Comparison of ENCODE assay signal across 26 cellular contexts in the genomic region with DNA sequence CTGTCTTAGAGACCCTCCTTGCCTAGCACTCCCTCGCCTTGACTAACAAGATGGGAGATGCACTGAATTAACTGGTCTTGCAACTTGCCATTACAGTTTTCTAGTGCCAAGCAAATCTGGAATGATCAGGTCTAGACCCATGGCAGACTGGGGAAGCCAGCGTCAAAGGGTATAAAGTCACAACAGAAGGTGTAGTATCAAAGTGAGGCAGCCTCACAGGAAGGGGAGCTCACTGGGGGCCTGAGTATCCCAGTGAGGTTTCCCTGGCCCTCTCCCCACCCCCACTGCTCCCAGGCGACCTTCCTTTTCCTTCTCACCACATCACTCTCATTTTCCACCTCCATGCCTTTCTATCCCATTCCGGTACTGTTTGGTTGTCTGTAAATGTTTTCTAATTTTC.
DNase-seq lines count a peak whose midpoint lies in the region; ATAC-seq, FAIRE-seq and TF ChIP-seq lines count a peak whose summit lies in the region.
"Had no signal": no experiment of that assay in that cellular context is flagged by ENCODE, and none has a peak within 500 bp of the region (broad histone marks: within the 10 kb centered on the region; RNA-seq: fewer than 3 reads in every experiment).

No MANE protein-coding gene starts in this region.

- peak overlapping the region; percentile 37 for H4K91ac ChIP-seq in mesenchymal stem cell (ENCODE audit: low read length)

- H2BK12ac ChIP-seq in mesenchymal stem cell (ENCODE audit: low read length in 2 of 2), result peak overlapping the region in 1 of 2 experiments; percentile 11

- no peak overlapping the region for H2AK5ac ChIP-seq in mesenchymal stem cell (ENCODE audit: low read length, severe bottlenecking)

- H2BK15ac ChIP-seq in mesenchymal stem cell (ENCODE audit: low read depth, poor library complexity, severe bottlenecking), result no peak overlapping the region

- no peak overlapping the region for H3K23ac ChIP-seq in mesenchymal stem cell (ENCODE audit: low read length in 2 of 2)

- no peak overlapping the region for H2BK5ac ChIP-seq in mesenchymal stem cell (ENCODE audit: low read depth, low read length, poor library complexity, severe bottlenecking)

- no peak overlapping the region for H3K9ac ChIP-seq in mesenchymal stem cell (ENCODE audit: low read length)
- H3K9ac ChIP-seq in stomach smooth muscle (ENCODE audit: low read length in 2 of 2), result no peak overlapping the region

- H3K27me3 ChIP-seq in RWPE2 (ENCODE audit: insufficient read depth, poor library complexity, severe bottlenecking) (no peaks in the 10 kb centered on the region), mesenchymal stem cell (ENCODE audit: control insufficient read depth in 1 of 2, insufficient read depth in 1 of 2, low read length in 2 of 2) (no peaks in the 10 kb centered on the region), stomach smooth muscle (ENCODE audit: control insufficient read depth in 1 of 2, insufficient read depth in 2 of 2, low read length in 2 of 2) (no peaks in the 10 kb centered on the region), small intestine (ENCODE audit: control insufficient read depth in 2 of 2, insufficient read depth in 2 of 2, low read length in 2 of 2) (no peaks in the 10 kb centered on the region)
- H3K27me3 ChIP-seq: upper lobe of right lung had no signal

- H3K27ac ChIP-seq in RWPE2 (ENCODE audit: poor library complexity, severe bottlenecking) (peak overlapping the region; percentile 76), mesenchymal stem cell (ENCODE audit: low read length, poor library complexity, severe bottlenecking) (no peak overlapping the region), stomach smooth muscle (ENCODE audit: low read length) (peak overlapping the region; percentile 78), small intestine (ENCODE audit: low read depth in 1 of 2, low read length in 1 of 2) (no peak overlapping the region)
- H3K27ac ChIP-seq: PC-9, upper lobe of right lung had no signal

- DNase-seq in H54 (ENCODE audit: insufficient read length, low spot score), result no peak
- no peak for DNase-seq in RWPE2 (ENCODE audit: low spot score)
- no peak for DNase-seq in mesenchymal stem cell
- DNase-seq in activated effector memory CD4-positive, alpha-beta T cell treated with anti-CD3 and anti-CD28 coated beads, Interleukin-2, amount 50 U/mL, for 16 hours, result no peak
- DNase-seq in small intestine, result no peak
- DNase-seq: activated B cell treated with CpG ODN at 0.5 μM for 24 hours; activated CD8-positive, alpha-beta memory T cell treated with anti-CD3 and anti-CD28 coated beads, Interleukin-2, amount 10 ng/mL, durations not matched to agents 7 days and 5 days; activated naive CD4-positive, alpha-beta T cell treated with Interleukin-2 at 50 U/mL for 16 hours; activated T-cell treated with anti-CD3 and anti-CD28 coated beads, Interleukin-2, amount 50 U/mL, for 48 hours; foreskin melanocyte; hippocampal formation; Kasumi-1; left cardiac atrium; NCI-H2171; NCI-H510A treated with DMSO at 0.1 percent for 48 hours; occipital lobe; PC-9; SHP77 treated with DMSO at 0.1 percent for 48 hours; SW 1271; T1000; upper lobe of right lung had no signal

- H4K8ac ChIP-seq in mesenchymal stem cell (ENCODE audit: low read length), result no peak overlapping the region

- no peak overlapping the region for H2BK120ac ChIP-seq in mesenchymal stem cell (ENCODE audit: low read depth, low read length)

- H3K4ac ChIP-seq in mesenchymal stem cell (ENCODE audit: low read depth in 1 of 2, low read length in 2 of 2), result no peak overlapping the region

- TF ChIP-seq POLR2A in H54 (IDR thresholded peaks at IDR 0.05; ENCODE audit: low read depth, low read length), result no peak

- WGBS in mesenchymal stem cell, result 52% methylated on average over 2 of the region's 4 CpGs
- WGBS in small intestine, 3 donors, result 82 to 98% (median 89%) methylated on average over 4 of the region's 4 CpGs

- no peak overlapping the region for H3K4me2 ChIP-seq in mesenchymal stem cell (ENCODE audit: low read length, poor library complexity, severe bottlenecking)
- H3K4me2 ChIP-seq: PC-9 had no signal

- H3K14ac ChIP-seq in mesenchymal stem cell (ENCODE audit: low read length in 2 of 2), result no peak overlapping the region

- no peak for TF ChIP-seq CTCF in RWPE2 (IDR thresholded peaks at IDR 0.05; ENCODE audit: poor library complexity, severe bottlenecking)

- no peak overlapping the region for H2AFZ ChIP-seq in mesenchymal stem cell (ENCODE audit: low read depth, low read length)
- H2AFZ ChIP-seq: PC-9 had no signal

- H3K4me3 ChIP-seq in RWPE2 (ENCODE audit: severe bottlenecking) (no peak overlapping the region), mesenchymal stem cell (ENCODE audit: insufficient read depth in 1 of 2, low read depth in 1 of 2, low read length in 2 of 2) (no peak overlapping the region), stomach smooth muscle (ENCODE audit: low read length in 2 of 2) (no peak overlapping the region), small intestine (ENCODE audit: low read depth in 1 of 2, low read length in 2 of 2) (no peak overlapping the region)
- H3K4me3 ChIP-seq: PC-9, upper lobe of right lung had no signal

- FAIRE-seq in H54 (lab: Jason Lieb, UNC) (peak; percentile 11), small intestine (lab: Jason Lieb, UNC) (no peak)
- FAIRE-seq: bronchial epithelial cell, GM12891 had no signal

- ATAC-seq in RWPE2 (ENCODE audit: low read depth) (no peak), HG02840 (IDR thresholded peaks at IDR 0.05; ENCODE audit: low FRiP score, unreplicated experiment) (no peak)
- ATAC-seq: activated CD8-positive, alpha-beta memory T cell treated with anti-CD3 and anti-CD28 coated beads, Interleukin-2, amount 10 ng/mL, durations not matched to agents 7 days and 5 days; esophagus mucosa; left cardiac atrium; upper lobe of right lung had no signal

- H3K79me1 ChIP-seq in mesenchymal stem cell (replicated peaks; ENCODE audit: low read length, poor library complexity, severe bottlenecking), result peaks cover 17% of the 10 kb centered on the region

- H3K18ac ChIP-seq in mesenchymal stem cell (ENCODE audit: low read depth in 1 of 2, low read length in 2 of 2), result no peak overlapping the region

- H3K4me1 ChIP-seq in RWPE2 (ENCODE audit: insufficient read depth, poor library complexity, severe bottlenecking) (peaks cover 54% of the 10 kb centered on the region), mesenchymal stem cell (ENCODE audit: control insufficient read depth, insufficient read depth, low read depth, low read length) (peaks cover 4% of the 10 kb centered on the region), stomach smooth muscle (ENCODE audit: control insufficient read depth, insufficient read depth, low read length) (peaks cover 42% of the 10 kb centered on the region), small intestine (ENCODE audit: control insufficient read depth in 2 of 2, insufficient read depth in 1 of 2, low read depth in 1 of 2, low read length in 1 of 2) (peaks cover 9 to 10% of the 10 kb centered on the region in 2 donors)

- H3K36me3 ChIP-seq in RWPE2 (ENCODE audit: low read depth) (0 out of 2 replicates have a peak, but pooled peaks cover 5% of the 10 kb centered on the region), mesenchymal stem cell (ENCODE audit: control insufficient read depth in 1 of 2, insufficient read depth in 2 of 2, low read depth in 1 of 2, low read length in 2 of 2) (no peaks in the 10 kb centered on the region), stomach smooth muscle (ENCODE audit: control insufficient read depth in 2 of 2, insufficient read depth in 2 of 2, low read length in 2 of 2) (no peaks in the 10 kb centered on the region), small intestine (ENCODE audit: control insufficient read depth in 2 of 2, insufficient read depth in 2 of 2, low read length in 2 of 2) (no peaks in the 10 kb centered on the region)
- H3K36me3 ChIP-seq: upper lobe of right lung had no signal

- H3K9me3 ChIP-seq in RWPE2 (ENCODE audit: severe bottlenecking) (no peaks in the 10 kb centered on the region), mesenchymal stem cell (ENCODE audit: control insufficient read depth, low read length) (no peaks in the 10 kb centered on the region), stomach smooth muscle (ENCODE audit: control insufficient read depth in 2 of 2, low read length in 2 of 2) (no peaks in the 10 kb centered on the region), small intestine (ENCODE audit: control insufficient read depth, low read depth) (no peaks in the 10 kb centered on the region)
- H3K9me3 ChIP-seq: upper lobe of right lung had no signal

Comparison
In these comparisons a context has a peak if more than half of its experiments do, and no peak if none do; other contexts are left out.
1. H3K27ac ChIP-seq: peak in RWPE2 (single experiment) and stomach smooth muscle (single experiment); none in mesenchymal stem cell (single experiment) and small intestine (0 of 2).